17 cellular contexts compared by ENCODE assay signal in the genomic region with DNA sequence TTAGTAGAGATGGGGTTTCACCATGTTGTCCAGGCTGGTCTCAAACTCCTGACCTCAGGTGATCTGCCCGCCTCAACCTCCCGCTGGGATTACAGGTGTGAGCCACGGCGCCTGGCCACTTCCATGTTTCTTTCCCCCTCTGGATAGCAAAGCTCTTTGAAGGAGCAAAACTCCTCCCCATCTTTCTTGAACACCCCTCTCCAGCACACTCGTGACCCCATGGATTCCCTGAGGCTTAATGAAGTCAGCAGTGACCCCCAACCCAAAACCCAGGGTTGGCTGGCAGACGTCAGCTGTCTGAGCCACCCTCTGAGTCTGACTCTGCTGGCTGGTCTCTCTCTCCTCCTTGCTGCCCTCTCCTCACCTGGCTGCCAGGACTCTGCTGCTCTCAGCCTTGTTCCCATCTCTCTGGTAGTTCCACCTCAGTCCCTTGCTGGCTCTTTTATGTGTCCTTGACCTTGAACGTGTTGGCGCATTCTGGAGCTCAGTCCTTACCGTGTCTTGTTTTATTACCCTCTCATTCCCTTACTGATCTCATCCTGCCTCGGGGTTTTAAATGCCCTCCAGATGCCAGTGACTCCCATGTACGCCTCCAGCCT. TPM values are rescaled to one million over a fixed set of nuclear protein-coding genes. Genes with fewer than 3 reads are reported as not detected.
DNase-seq lines count a peak whose midpoint lies in the region; ATAC-seq and TF ChIP-seq lines count a peak whose summit lies in the region.
"Had no signal": no experiment of that assay in that cellular context is flagged by ENCODE, and none has a peak within 500 bp of the region (broad histone marks: within the 10 kb centered on the region; RNA-seq: fewer than 3 reads in every experiment).

No MANE protein-coding gene starts in this region.

- H3K4me1 ChIP-seq in lung (ENCODE audit: control insufficient read depth in 2 of 2, insufficient read depth in 2 of 2, low read length in 2 of 2): no peaks in the 10 kb centered on the region

- no peak overlapping the region for H3K27ac Mint-ChIP-seq in osteocyte (ENCODE audit: unreplicated experiment)
- H3K27ac Mint-ChIP-seq: B cell had no signal

- peaks cover 12% of the 10 kb centered on the region for H3K9me3 Mint-ChIP-seq in osteocyte (ENCODE audit: unreplicated experiment)

- H3K4me1 Mint-ChIP-seq in osteocyte (ENCODE audit: unreplicated experiment): no peaks in the 10 kb centered on the region
- H3K4me1 Mint-ChIP-seq: B cell; CD4-positive, alpha-beta memory T cell; H9 had no signal

- peaks cover 24% of the 10 kb centered on the region for H3K27me3 Mint-ChIP-seq in osteocyte (ENCODE audit: unreplicated experiment)

- no peak overlapping the region for H3K4me3 ChIP-seq in coronary artery
- H3K4me3 ChIP-seq in lung: no peak overlapping the region

- WGBS in lung, 2 donors: 60 to 76% methylated on average over 11 of the region's 11 CpGs

- TF ChIP-seq CTCF in coronary artery (IDR thresholded peaks at IDR 0.05): no peak
- TF ChIP-seq CTCF in lung (IDR thresholded peaks at IDR 0.05; ENCODE audit: control extremely low read depth, extremely low read depth): no peak
- TF ChIP-seq CTCF in osteocyte (IDR thresholded peaks at IDR 0.05): no peak

- peak; percentile 2 for DNase-seq in AG20443 (ENCODE audit: low spot score)
- DNase-seq in coronary artery (ENCODE audit: low spot score): peak; percentile 60
- peak; percentile 6 for DNase-seq in lung (ENCODE audit: low spot score)
- peak; percentile 75 for DNase-seq in osteocyte (ENCODE audit: extremely low spot score, unreplicated experiment)
- no peak for DNase-seq in DMS53 treated with DMSO at 0.1 percent for 48 hours (lab: John Stamatoyannopoulos, UW; ENCODE audit: unreplicated experiment)
- DNase-seq in activated CD4-positive, alpha-beta T cell treated with anti-CD3 and anti-CD28 coated beads, Interleukin-2, amount 50 U/mL, for 1 hour: no peak
- DNase-seq: ACHN; C1 segment of cervical spinal cord; CD4-positive, alpha-beta memory T cell; DMS79 treated with DMSO at 0.1 percent for 48 hours; EL; GOT3; H9 had no signal

- H3K9me3 ChIP-seq in lung (ENCODE audit: control insufficient read depth in 2 of 2, insufficient read depth in 1 of 2, low read length in 1 of 2): peaks cover 0 to 21% of the 10 kb centered on the region in 2 donors

- no peak overlapping the region for H3K4me3 Mint-ChIP-seq in osteocyte (ENCODE audit: unreplicated experiment)
- H3K4me3 Mint-ChIP-seq: B cell; CD4-positive, alpha-beta memory T cell; H9 had no signal

- H3K27me3 ChIP-seq in lung (ENCODE audit: control insufficient read depth, insufficient read depth): peaks cover 2% of the 10 kb centered on the region

- H3K36me3 ChIP-seq in lung (ENCODE audit: control insufficient read depth in 2 of 2, insufficient read depth in 2 of 2, low read length in 2 of 2): no peaks in the 10 kb centered on the region

- H3K27ac ChIP-seq in coronary artery (no peak overlapping the region), lung (ENCODE audit: low read depth in 1 of 2, low read length in 1 of 2) (no peak overlapping the region)

- ATAC-seq in lung (ENCODE audit: insufficient read depth, low FRiP score) (no peak), HG02840 (IDR thresholded peaks at IDR 0.05; ENCODE audit: low FRiP score, unreplicated experiment) (no peak), GM18909 (IDR thresholded peaks at IDR 0.05; ENCODE audit: poor library complexity, unreplicated experiment) (no peak)

- H3K36me3 Mint-ChIP-seq in osteocyte (ENCODE audit: unreplicated experiment): peaks cover 2% of the 10 kb centered on the region
- H3K36me3 Mint-ChIP-seq: CD4-positive, alpha-beta memory T cell had no signal

RNA-seq across cellular contexts. Expression of a gene that starts 44.5 kb away (rescaled TPM):
- 10 to 100 TPM; 20.4 to 49.6 TPM for total RNA-seq in lung
- 10 to 100 TPM; 47.7 to 67.4 TPM for polyA plus RNA-seq in lung
- total RNA-seq in osteocyte: not detected in 2 replicates
- total RNA-seq: A172 had no signal

Comparison
In these comparisons a context has a peak if more than half of its experiments do, and no peak if none do; other contexts are left out.
1. DNase-seq: peak in AG20443 (single experiment), coronary artery (single experiment), lung (single experiment) and osteocyte (single experiment); none in DMS53 treated with DMSO at 0.1 percent for 48 hours (single experiment) and activated CD4-positive, alpha-beta T cell treated with anti-CD3 and anti-CD28 coated beads, Interleukin-2, amount 50 U/mL, for 1 hour (single experiment).
2. RNA of a gene that starts 44.5 kb away (total RNA-seq): 20.4 to 49.6 TPM in lung; not detected in osteocyte; every median in the first group is over 10 times any median in the second.